In the genomic region with DNA sequence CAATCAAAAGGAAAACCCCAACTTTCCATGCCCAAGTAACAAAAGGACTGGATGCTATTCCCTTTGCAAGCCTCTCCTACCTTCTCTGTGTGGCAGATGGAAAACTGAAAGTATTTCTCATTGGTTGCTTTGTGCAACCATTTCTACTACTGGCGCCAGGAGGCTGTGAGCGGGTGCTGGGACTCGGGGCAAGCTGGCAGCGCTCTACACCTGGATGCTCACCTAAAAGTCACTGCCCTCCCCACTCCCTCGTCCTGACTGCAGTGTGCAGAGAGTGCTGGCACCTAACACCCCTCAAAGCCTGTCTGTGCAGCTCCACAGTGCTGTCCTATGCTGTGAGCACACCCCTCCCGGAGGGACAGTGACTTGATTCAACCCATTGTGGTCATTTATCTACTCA, we compare ENCODE assay signal across 28 cellular contexts.
"Had no signal": no experiment of that assay in that cellular context is flagged by ENCODE, and none has a peak within 500 bp of the region (broad histone marks: within the 10 kb centered on the region; RNA-seq: fewer than 3 reads in every experiment).

No MANE protein-coding gene starts in this region.

- H3K27me3 Mint-ChIP-seq: activated naive CD4-positive, alpha-beta T cell treated with anti-CD3 and anti-CD28 coated beads, Interleukin-2, amount 50 U/mL, for 24 hours; central memory CD8-positive, alpha-beta T cell; naive thymus-derived CD8-positive, alpha-beta T cell had no signal

- DNase-seq: activated CD4-positive, alpha-beta T cell treated with anti-CD3 and anti-CD28 coated beads for 48 hours; activated CD4-positive, alpha-beta T cell treated with anti-CD3 and anti-CD28 coated beads, Interleukin-2, amount 50 U/mL, for 48 hours; activated CD8-positive, alpha-beta memory T cell treated with anti-CD3 and anti-CD28 coated beads, Interleukin-2, amount 50 U/mL, for 48 hours; activated T-cell treated with anti-CD3 and anti-CD28 coated beads, Interleukin-2, amount 50 U/mL, for 4 hours; dermis blood vessel endothelial cell; effector CD4-positive, alpha-beta T cell; foreskin keratinocyte; heart left ventricle; hypothalamus; immature natural killer cell; kidney; left colon; midbrain; naive thymus-derived CD8-positive, alpha-beta T cell; occipital lobe; stimulated activated CD4-positive, alpha-beta T cell treated with anti-CD3 and anti-CD28 coated beads, Interleukin-15, amount 100 ng/mL, for 24 hours; stimulated activated CD4-positive, alpha-beta T cell treated with anti-CD3 and anti-CD28 coated beads, Interleukin-2, amount 100 ng/mL, for 24 hours; stimulated activated naive CD4-positive, alpha-beta T cell; testis; trophoblast cell; uterus had no signal

- H3K4me3 ChIP-seq: esophagus muscularis mucosa, heart left ventricle, right atrium auricular region, testis, uterus had no signal

- H3K27ac ChIP-seq: esophagus muscularis mucosa, foreskin keratinocyte, heart left ventricle, right atrium auricular region, testis, uterus, VCaP had no signal

- H3K27ac Mint-ChIP-seq: activated naive CD4-positive, alpha-beta T cell treated with anti-CD3 and anti-CD28 coated beads, Interleukin-2, amount 50 U/mL, for 24 hours; activated T-helper 2 cell treated with anti-CD3 and anti-CD28 coated beads, Interferon-gamma antibody, Interleukin-2, Interleukin-4, amounts not matched to agents 10 μg/mL and 5 μg/mL and 100 μg/mL, durations not matched to agents 14 hours and 24 hours and 36 hours had no signal

- H3K9me3 Mint-ChIP-seq: activated naive CD4-positive, alpha-beta T cell treated with anti-CD3 and anti-CD28 coated beads, Interleukin-2, amount 50 U/mL, for 24 hours; activated T-cell treated with anti-CD3 and anti-CD28 coated beads, Interleukin-2, amount 50 U/mL, for 4 hours; activated T-helper 2 cell treated with anti-CD3 and anti-CD28 coated beads, Interferon-gamma antibody, Interleukin-2, Interleukin-4, amounts not matched to agents 10 μg/mL and 5 μg/mL and 100 μg/mL, durations not matched to agents 14 hours and 24 hours and 36 hours; central memory CD8-positive, alpha-beta T cell; immature natural killer cell; naive thymus-derived CD8-positive, alpha-beta T cell; neural crest cell had no signal

- ATAC-seq: activated T-cell treated with anti-CD3 and anti-CD28 coated beads, Interleukin-2, amount 50 U/mL, for 4 hours; foreskin keratinocyte; heart left ventricle; left colon; naive thymus-derived CD8-positive, alpha-beta T cell had no signal

- H3K4me1 ChIP-seq: esophagus muscularis mucosa, foreskin keratinocyte, right atrium auricular region, testis, uterus had no signal

- H3K4me3 Mint-ChIP-seq: activated naive CD4-positive, alpha-beta T cell treated with anti-CD3 and anti-CD28 coated beads, Interleukin-2, amount 50 U/mL, for 24 hours; activated T-cell treated with anti-CD3 and anti-CD28 coated beads, Interleukin-2, amount 50 U/mL, for 4 hours; central memory CD8-positive, alpha-beta T cell; immature natural killer cell; naive thymus-derived CD8-positive, alpha-beta T cell; neural crest cell had no signal

- H3K36me3 ChIP-seq: right atrium auricular region, uterus had no signal

- H3K27me3 ChIP-seq: esophagus muscularis mucosa, foreskin keratinocyte, heart left ventricle, right atrium auricular region, testis, uterus had no signal

- H3K9me3 ChIP-seq: esophagus muscularis mucosa, heart left ventricle, right atrium auricular region, testis, uterus had no signal
